Comparison of ENCODE assay signal across 8 cellular contexts in genomic region chr18:76922107-76922506, GRCh38.
DNase-seq lines count a peak whose midpoint lies in the region; ATAC-seq, FAIRE-seq and TF ChIP-seq lines count a peak whose summit lies in the region.

No MANE protein-coding gene starts in this region.

- H3K4me1 ChIP-seq in RWPE2 (ENCODE audit: insufficient read depth, poor library complexity, severe bottlenecking): no peaks in the 10 kb centered on the region
- H3K4me1 ChIP-seq in adrenal gland (replicated peaks in 1 of 2): no peaks in the 10 kb centered on the region

- intact Hi-C loops in adrenal gland (cut with DNase I): no loop called here

- 28 to 36% (median 33%) methylated on average over 10 of the region's 10 CpGs for WGBS in adrenal gland, 4 donors

- in situ Hi-C loops in G401 (cut with HindIII; ENCODE audit: low sequenced_read_pairs): no loop called here

- H3K27me3 ChIP-seq in RWPE2 (ENCODE audit: insufficient read depth, poor library complexity, severe bottlenecking) (no peaks in the 10 kb centered on the region), adrenal gland (no peaks in the 10 kb centered on the region)

- TF ChIP-seq CTCF in RWPE2 (IDR thresholded peaks at IDR 0.05; ENCODE audit: poor library complexity, severe bottlenecking) (peak; percentile 33), adrenal gland (IDR thresholded peaks at IDR 0.05) (peak; percentile 29 to 69 (median 56))

- H3K4me3 ChIP-seq in RWPE2 (ENCODE audit: severe bottlenecking) (no peak overlapping the region), adrenal gland (no peak overlapping the region)

- peak; percentile 21 for DNase-seq in G401 (ENCODE audit: low spot score)
- DNase-seq in HUDEP-2 (lab: John Stamatoyannopoulos, UW; ENCODE audit: unreplicated experiment in 76 of 76): peak in 66 of 76 experiments; percentile 3 to 82 (median 49)
- no peak for DNase-seq in RWPE2 (ENCODE audit: low spot score)
- peak; percentile 41 to 81 (median 57) for DNase-seq in adrenal gland
- peak in 39 of 51 donors; percentile 2 to 81 (median 46) for DNase-seq in hypothalamus (lab: John Stamatoyannopoulos, UW)
- DNase-seq in stimulated activated CD4-positive, alpha-beta T cell treated with anti-CD3 and anti-CD28 coated beads, Interleukin-12 subunit alpha, Interleukin-12 subunit beta, amount 100 ng/mL, for 4 hours: peak; percentile 23
- no peak for DNase-seq in RCC 7860 (ENCODE audit: low spot score)

- H3K36me3 ChIP-seq in RWPE2 (ENCODE audit: low read depth) (peaks cover 69% of the 10 kb centered on the region), adrenal gland (replicated peaks in 1 of 2) (peaks cover 0 to 44% of the 10 kb centered on the region in 2 donors)

- H3K27ac ChIP-seq in RWPE2 (ENCODE audit: poor library complexity, severe bottlenecking) (no peak overlapping the region), adrenal gland (no peak overlapping the region)

- H3K9me3 ChIP-seq in RWPE2 (ENCODE audit: severe bottlenecking): no peaks in the 10 kb centered on the region
- no peaks in the 10 kb centered on the region for H3K9me3 ChIP-seq in adrenal gland (replicated peaks in 1 of 3)

- no peak for TF ChIP-seq POLR2A in adrenal gland (IDR thresholded peaks at IDR 0.05)

- ATAC-seq in GM21526 (IDR thresholded peaks at IDR 0.05; ENCODE audit: low FRiP score, unreplicated experiment) (peak; percentile 95), RWPE2 (ENCODE audit: low read depth) (peak; percentile 56; the same call in 1 of the 3 replicates)

- FAIRE-seq in RCC 7860 (lab: Jason Lieb, UNC): no peak

Comparison
In these comparisons a context has a peak if more than half of its experiments do, and no peak if none do; other contexts are left out.
1. DNase-seq: peak in G401 (single experiment), HUDEP-2 (66 of 76), adrenal gland (7 of 7), hypothalamus (39 of 51) and stimulated activated CD4-positive, alpha-beta T cell treated with anti-CD3 and anti-CD28 coated beads, Interleukin-12 subunit alpha, Interleukin-12 subunit beta, amount 100 ng/mL, for 4 hours (single experiment); none in RWPE2 (single experiment) and RCC 7860 (single experiment).